1 cellular context compared by ENCODE assay signal in genomic region chr9:89606049-89606481, GRCh38.
TF ChIP-seq lines count a peak whose summit lies in the region.

No MANE protein-coding gene starts in this region.

TF ChIP-seq in HEK293, 187 proteins besides CTCF, POLR2A, EP300 and RAD21 (continued from another document):
- TF ChIP-seq PATZ1 (tag by site-specific recombination; IDR thresholded peaks at IDR 0.05), result peak; percentile 63; the same call in 1 of the 2 replicates
- peak; percentile 94 for TF ChIP-seq ZIC2 (tag by site-specific recombination; IDR thresholded peaks at IDR 0.05)
- TF ChIP-seq HIC1 (tag by site-specific recombination; IDR thresholded peaks at IDR 0.05), result peak; percentile 72; the same call in 1 of the 2 replicates
- peak; percentile 71; the same call in 1 of the 2 replicates for TF ChIP-seq ZNF777 (tag by site-specific recombination; IDR thresholded peaks at IDR 0.05; ENCODE audit: borderline replicate concordance)
- TF ChIP-seq ZNF561 (tag by site-specific recombination; IDR thresholded peaks at IDR 0.05; ENCODE audit: borderline replicate concordance), result 0 out of 2 replicates have a peak, but pooled peaks have one; percentile 48
- TF ChIP-seq, protein P1, sequence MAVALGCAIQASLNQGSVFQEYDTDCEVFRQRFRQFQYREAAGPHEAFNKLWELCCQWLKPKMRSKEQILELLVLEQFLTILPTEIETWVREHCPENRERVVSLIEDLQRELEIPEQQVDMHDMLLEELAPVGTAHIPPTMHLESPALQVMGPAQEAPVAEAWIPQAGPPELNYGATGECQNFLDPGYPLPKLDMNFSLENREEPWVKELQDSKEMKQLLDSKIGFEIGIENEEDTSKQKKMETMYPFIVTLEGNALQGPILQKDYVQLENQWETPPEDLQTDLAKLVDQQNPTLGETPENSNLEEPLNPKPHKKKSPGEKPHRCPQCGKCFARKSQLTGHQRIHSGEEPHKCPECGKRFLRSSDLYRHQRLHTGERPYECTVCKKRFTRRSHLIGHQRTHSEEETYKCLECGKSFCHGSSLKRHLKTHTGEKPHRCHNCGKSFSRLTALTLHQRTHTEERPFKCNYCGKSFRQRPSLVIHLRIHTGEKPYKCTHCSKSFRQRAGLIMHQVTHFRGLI (tag by site-specific recombination; IDR thresholded peaks at IDR 0.05), result 0 out of 2 replicates have a peak, but pooled peaks have one; percentile 14
- TF ChIP-seq HOXC10 (CRISPR knock-in tag; IDR thresholded peaks at IDR 0.05), result no peak
